ENCODE assay signal across 8 cellular contexts in genomic region chr18:33440011-33440383, GRCh38. TPM values are rescaled to one million over a fixed set of nuclear protein-coding genes. Genes with fewer than 3 reads are reported as not detected.
DNase-seq lines count a peak whose midpoint lies in the region; ATAC-seq and TF ChIP-seq lines count a peak whose summit lies in the region.

No MANE protein-coding gene starts in this region.

- H3K4me1 ChIP-seq in upper lobe of right lung: peaks cover 4% of the 10 kb centered on the region

- intact Hi-C loops in upper lobe of right lung (cut with DNase I): no loop called here

- H3K36me3 ChIP-seq in upper lobe of right lung: no peaks in the 10 kb centered on the region

- peak; percentile 21 for TF ChIP-seq CTCF in GM10248 (IDR thresholded peaks at IDR 0.05; ENCODE audit: control extremely low read depth, extremely low read depth, low read depth, missing control alignments)
- peak; percentile 44 for TF ChIP-seq CTCF in upper lobe of right lung (IDR thresholded peaks at IDR 0.05)

- no peaks in the 10 kb centered on the region for H3K9me3 ChIP-seq in upper lobe of right lung

- DNase-seq in GM10248 (ENCODE audit: extremely low spot score) (peak; percentile 23), NCI-H446 treated with DMSO at 0.1 percent for 48 hours (lab: John Stamatoyannopoulos, UW) (peak; percentile 32), dedifferentiated amniotic fluid mesenchymal stem cell (ENCODE audit: extremely low spot score) (peak; percentile 51), left lobe of liver (ENCODE audit: low spot score) (peak; percentile 47), upper lobe of right lung (no peak), HCEC 1CT (no peak)

- peak overlapping the region; percentile 45 for H3K4me3 ChIP-seq in upper lobe of right lung

- no peak overlapping the region for H3K27ac ChIP-seq in upper lobe of right lung

- POLR2A ChIA-PET in GM10248 (lab: Yijun Ruan, JAX): no interaction called here

- ATAC-seq in left lobe of liver (peak; percentile 92), upper lobe of right lung (peak; percentile 74), GM18909 (IDR thresholded peaks at IDR 0.05; ENCODE audit: poor library complexity, unreplicated experiment) (no peak), HG03521 (IDR thresholded peaks at IDR 0.05; ENCODE audit: unreplicated experiment) (no peak)

- CTCF ChIA-PET in GM10248 (lab: Yijun Ruan, JAX): no interaction called here

- no peaks in the 10 kb centered on the region for H3K27me3 ChIP-seq in upper lobe of right lung

RNA-seq across cellular contexts. Expression of gene CCDC178, which starts 0.5 kb away (rescaled TPM):
- total RNA-seq in left lobe of liver (not detected), upper lobe of right lung (2.5 TPM)

Comparison
In these comparisons a context has a peak if more than half of its experiments do, and no peak if none do; other contexts are left out.
1. DNase-seq: peak in GM10248 (single experiment), NCI-H446 treated with DMSO at 0.1 percent for 48 hours (single experiment), dedifferentiated amniotic fluid mesenchymal stem cell (single experiment) and left lobe of liver (single experiment); none in upper lobe of right lung (single experiment) and HCEC 1CT (single experiment).
2. ATAC-seq: peak in left lobe of liver (single experiment) and upper lobe of right lung (single experiment); none in GM18909 (single experiment) and HG03521 (single experiment).